13 cellular contexts compared by ENCODE assay signal in the genomic region with DNA sequence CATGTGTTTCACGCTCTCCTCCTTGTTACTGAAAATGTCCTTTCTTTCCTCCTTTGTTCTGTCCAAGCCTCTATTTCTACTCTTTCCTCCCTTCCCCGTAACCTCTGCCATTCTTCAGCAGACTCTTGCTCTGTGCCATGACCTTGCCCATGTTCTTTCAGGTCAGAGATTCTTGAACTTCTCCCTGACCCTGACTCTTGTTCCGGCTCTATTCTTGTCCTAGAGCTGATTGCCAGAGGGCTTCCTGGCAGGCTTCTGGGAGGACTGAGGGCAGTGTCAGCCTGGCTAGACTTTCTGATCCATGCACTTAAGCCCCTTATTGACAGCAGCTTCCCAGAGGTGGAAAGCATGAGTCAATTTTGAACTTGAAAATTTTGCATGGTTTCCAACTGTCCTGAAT.
"Had no signal": no experiment of that assay in that cellular context is flagged by ENCODE, and none has a peak within 500 bp of the region (broad histone marks: within the 10 kb centered on the region; RNA-seq: fewer than 3 reads in every experiment).

No MANE protein-coding gene starts in this region.

- DNase-seq: activated CD4-positive, alpha-beta T cell treated with anti-CD3 and anti-CD28 coated beads, Interleukin-2, amount 10 ng/mL, durations not matched to agents 24 days and 14 days; activated CD4-positive, CD25-positive, alpha-beta regulatory T cell; activated CD8-positive, alpha-beta memory T cell treated with anti-CD3 and anti-CD28 coated beads for 24 hours; activated gamma-delta T cell treated with Interleukin-2 at 50 U/mL for 16 hours; activated naive CD8-positive, alpha-beta T cell treated with anti-CD3 and anti-CD28 coated beads, Interleukin-2, amount 10 ng/mL, durations not matched to agents 7 days and 5 days; erythroblast; kidney; left lung; stimulated activated CD4-positive, alpha-beta T cell treated with anti-CD3 and anti-CD28 coated beads, Interleukin-1b, Interleukin-23, amount 100 ng/mL, for 48 hours; stimulated activated naive CD8-positive, alpha-beta T cell treated with anti-CD3 and anti-CD28 coated beads, Interleukin-15, amount 100 ng/mL, for 72 hours; upper lobe of left lung had no signal

- H3K36me3 ChIP-seq: left lung, prostate gland, upper lobe of left lung had no signal

- H3K27me3 ChIP-seq: left lung, upper lobe of left lung had no signal

- FAIRE-seq: kidney had no signal

- ATAC-seq: left lung; natural killer cell treated with Interleukin-12 subunit alpha and Interleukin-12 subunit beta and Interleukin-15 and Interleukin-18, amount 100 ng/mL, for 72 hours; stimulated activated naive CD8-positive, alpha-beta T cell treated with anti-CD3 and anti-CD28 coated beads, Interleukin-15, amount 100 ng/mL, for 72 hours had no signal

- H3K4me1 ChIP-seq: left lung, prostate gland, upper lobe of left lung had no signal

- H3K9me3 ChIP-seq: left lung, prostate gland, upper lobe of left lung had no signal

- H3K27ac ChIP-seq: left lung, prostate gland, upper lobe of left lung had no signal

- H3K4me3 ChIP-seq: left lung, prostate gland, upper lobe of left lung had no signal
